9 cellular contexts compared by ENCODE assay signal in genomic region chr1:111141245-111141644, GRCh38. TPM values are rescaled to one million over a fixed set of nuclear protein-coding genes. Genes with fewer than 3 reads are reported as not detected.
DNase-seq lines count a peak whose midpoint lies in the region; ATAC-seq and TF ChIP-seq lines count a peak whose summit lies in the region.
"Had no signal": no experiment of that assay in that cellular context is flagged by ENCODE, and none has a peak within 500 bp of the region (broad histone marks: within the 10 kb centered on the region; RNA-seq: fewer than 3 reads in every experiment).

No MANE protein-coding gene starts in this region.

- H3K36me3 ChIP-seq in SK-N-SH (replicated peaks in 1 of 2; ENCODE audit: control insufficient read depth in 1 of 2, insufficient read depth in 2 of 2, low read length in 1 of 2) (peaks cover 5 to 13% of the 10 kb centered on the region in 2 experiments), spleen (peaks cover 0 to 38% (median 19%) of the 10 kb centered on the region in 6 donors)

- H3K9me2 ChIP-seq in SK-N-SH = no peaks in the 10 kb centered on the region

- no peak for TF ChIP-seq EP300 in SK-N-SH (IDR thresholded peaks at IDR 0.05; ENCODE audit: borderline replicate concordance in 1 of 2, low read depth in 1 of 2, low read length in 1 of 2)

- peak overlapping the region in 1 of 2 experiments; percentile 82; a peak in 1 of 4 replicates for H3K27ac ChIP-seq in SK-N-SH (ENCODE audit: low read depth in 2 of 2, low read length in 1 of 2)
- peak overlapping the region; percentile 83 for H3K27ac ChIP-seq in foreskin keratinocyte
- H3K27ac ChIP-seq in spleen = peak overlapping the region; percentile 82 to 99 (median 96)

- ATAC-seq in SK-N-SH treated with all-trans-retinoic acid at 6 μM for 48 hours = no peak
- no peak for ATAC-seq in foreskin keratinocyte

- H3K4me1 ChIP-seq in SK-N-SH (ENCODE audit: control insufficient read depth in 1 of 2, insufficient read depth in 2 of 2, low read depth in 1 of 2, low read length in 1 of 2) = peaks cover 7 to 18% of the 10 kb centered on the region in 2 experiments; a peak in 3 of 4 replicates
- peaks cover 30% of the 10 kb centered on the region for H3K4me1 ChIP-seq in foreskin keratinocyte
- H3K4me1 ChIP-seq in spleen = peaks cover 29 to 89% (median 81%) of the 10 kb centered on the region in 6 donors

- TF ChIP-seq POLR2A in spleen (IDR thresholded peaks at IDR 0.05) = no peak

- TF ChIP-seq RAD21 in SK-N-SH (IDR thresholded peaks at IDR 0.05; ENCODE audit: low read length) = no peak

- H3K9ac ChIP-seq in SK-N-SH = peak overlapping the region; percentile 86

- WGBS in SK-N-SH (ENCODE audit: low lambda C conversion rate) = 11% methylated on average over 2 of the region's 2 CpGs
- 6 to 15% (median 12%) methylated on average over 2 of the region's 2 CpGs for WGBS in spleen, 5 donors

- DNase-seq in SK-N-SH (no peak), foreskin keratinocyte (no peak), spleen (no peak), NCI-H1417 treated with DMSO at 0.1 percent for 48 hours (lab: John Stamatoyannopoulos, UW) (no peak)
- DNase-seq in stimulated activated CD4-positive, alpha-beta T cell treated with anti-CD3 and anti-CD28 coated beads, Interleukin-4, amount 100 ng/mL, for 1 hour = no peak
- DNase-seq in central memory CD4-positive, alpha-beta T cell = no peak
- DNase-seq: NCI-H2171 had no signal

- H3K9me3 ChIP-seq in SK-N-SH (no peaks in the 10 kb centered on the region), spleen (no peaks in the 10 kb centered on the region)

- H4K20me1 ChIP-seq in SK-N-SH (ENCODE audit: insufficient read depth) = peaks cover 5% of the 10 kb centered on the region; the same call in 1 of the 2 replicates

- H3K4me3 ChIP-seq in SK-N-SH (ENCODE audit: low read depth in 2 of 2, low read length in 1 of 2) (peak overlapping the region; percentile 89 to 94), WI38 (ENCODE audit: low read depth, low read length) (peak overlapping the region; percentile 94), spleen (peak overlapping the region; percentile 75 to 94 (median 85))

- no peak for TF ChIP-seq CTCF in SK-N-SH (IDR thresholded peaks at IDR 0.05)
- TF ChIP-seq CTCF in WI38 (IDR thresholded peaks at IDR 0.05; ENCODE audit: low read depth, low read length) = no peak
- TF ChIP-seq CTCF in foreskin keratinocyte (conservative IDR thresholded peaks at IDR 0.05) = no peak
- no peak for TF ChIP-seq CTCF in spleen (IDR thresholded peaks at IDR 0.05 in 8 of 11, conservative IDR thresholded peaks at IDR 0.05 in 3 of 11)

- peak overlapping the region; percentile 85 for H2AFZ ChIP-seq in SK-N-SH (ENCODE audit: low read depth)

- intact Hi-C loops in spleen (cut with DNase I; ENCODE audit: low total_unique reads) = loop anchor here (10.0 kb wide), 1 partner anchor 54 kb away; no protein-coding TSS in a partner anchor

- no peaks in the 10 kb centered on the region for H3K27me3 ChIP-seq in SK-N-SH (ENCODE audit: insufficient read depth)
- H3K27me3 ChIP-seq in foreskin keratinocyte = no peaks in the 10 kb centered on the region
- no peaks in the 10 kb centered on the region for H3K27me3 ChIP-seq in spleen (replicated peaks in 1 of 7)

- no peaks in the 10 kb centered on the region for H3F3A ChIP-seq in SK-N-SH (replicated peaks; ENCODE audit: insufficient read depth)

- POLR2A ChIA-PET in SK-N-SH (lab: Yijun Ruan, JAX) = no interaction called here

- peaks cover 83% of the 10 kb centered on the region for H3K79me2 ChIP-seq in SK-N-SH (ENCODE audit: insufficient read depth)

- CTCF ChIA-PET in SK-N-SH (lab: Yijun Ruan, JAX) = interaction anchor here (0.6 kb wide), 1 partner anchor 268 kb away, joined by 3 read pairs; no protein-coding TSS in a partner anchor

- peak overlapping the region; percentile 92 for H3K4me2 ChIP-seq in SK-N-SH

TF ChIP-seq in SK-N-SH, 30 proteins besides CTCF, POLR2A, EP300 and RAD21:
- TF ChIP-seq TCF12 (IDR thresholded peaks at IDR 0.05) = no peak
- TF ChIP-seq RFX5 (IDR thresholded peaks at IDR 0.05; ENCODE audit: low read length) = no peak
- no peak for TF ChIP-seq TEAD4 (IDR thresholded peaks at IDR 0.05; ENCODE audit: borderline replicate concordance, insufficient read depth)
- TF ChIP-seq EZH2phosphoT487 (IDR thresholded peaks at IDR 0.05; ENCODE audit: borderline replicate concordance, low read depth) = no peak
- TF ChIP-seq CHD2 (IDR thresholded peaks at IDR 0.05; ENCODE audit: low read length, partially characterized antibody) = no peak
- TF ChIP-seq MXI1 (IDR thresholded peaks at IDR 0.05; ENCODE audit: low read depth, low read length) = no peak
- TF ChIP-seq, protein P1, sequence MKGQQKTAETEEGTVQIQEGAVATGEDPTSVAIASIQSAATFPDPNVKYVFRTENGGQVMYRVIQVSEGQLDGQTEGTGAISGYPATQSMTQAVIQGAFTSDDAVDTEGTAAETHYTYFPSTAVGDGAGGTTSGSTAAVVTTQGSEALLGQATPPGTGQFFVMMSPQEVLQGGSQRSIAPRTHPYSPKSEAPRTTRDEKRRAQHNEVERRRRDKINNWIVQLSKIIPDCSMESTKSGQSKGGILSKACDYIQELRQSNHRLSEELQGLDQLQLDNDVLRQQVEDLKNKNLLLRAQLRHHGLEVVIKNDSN (IDR thresholded peaks at IDR 0.05; ENCODE audit: borderline replicate concordance, low read depth) = no peak
- no peak for TF ChIP-seq RXRA (IDR thresholded peaks at IDR 0.05; ENCODE audit: borderline replicate concordance, low read depth)
- TF ChIP-seq FOXJ3 (CRISPR knock-in tag; IDR thresholded peaks at IDR 0.05) = no peak

TF ChIP-seq in SK-N-SH treated with all-trans-retinoic acid at 6 μM for 48 hours, 23 proteins besides CTCF, POLR2A, EP300 and RAD21 (continues in another document):
- TF ChIP-seq POU6F1 (CRISPR knock-in tag; IDR thresholded peaks at IDR 0.05; ENCODE audit: borderline replicate concordance, low read depth) (no peak), ZNF70 (CRISPR knock-in tag; IDR thresholded peaks at IDR 0.05) (no peak), SNAI2 (CRISPR knock-in tag; IDR thresholded peaks at IDR 0.05) (no peak), CSRNP3 (CRISPR knock-in tag; IDR thresholded peaks at IDR 0.05) (no peak), ZFP3 (CRISPR knock-in tag; IDR thresholded peaks at IDR 0.05) (no peak), ARNTL (CRISPR knock-in tag; IDR thresholded peaks at IDR 0.05; ENCODE audit: borderline replicate concordance, low read depth) (no peak)

RNA-seq across cellular contexts. Expression of gene CEPT1, which starts 1.2 kb away (rescaled TPM):
- polyA plus RNA-seq in SK-N-SH (2012; rRNA removed) (11.6 and 17.6 TPM in 2 replicates), foreskin keratinocyte (13.3 and 16.3 TPM in 2 replicates), spleen (10 to 100 TPM; 61.1 to 69.2 (median 65.4) TPM)
- 16.4 and 17.4 TPM in 2 replicates for polyA plus RNA-seq in SK-N-SH (2012; cell fraction: cytosol; rRNA removed)
- 7.9 and 25.8 TPM in 2 replicates for polyA plus RNA-seq in SK-N-SH (2012; cell fraction: nucleus; rRNA removed)
- total RNA-seq in foreskin keratinocyte (36.6 and 37.7 TPM in 2 replicates), spleen (100 to 1,000 TPM in 4 of 7 donors, 10 to 100 TPM in 3; 90.9 to 140 (median 105) TPM)

RNA-seq across cellular contexts. Expression of gene DRAM2, which starts 1.4 kb away (rescaled TPM):
- polyA plus RNA-seq in SK-N-SH (2012; rRNA removed) = 19.2 and 26.4 TPM in 2 replicates
- polyA plus RNA-seq in SK-N-SH (2012; cell fraction: cytosol; rRNA removed) = 30.6 and 33.2 TPM in 2 replicates
- 12.2 and 33.4 TPM in 2 replicates for polyA plus RNA-seq in SK-N-SH (2012; cell fraction: nucleus; rRNA removed)
- 33.3 and 35.8 TPM in 2 replicates for total RNA-seq in foreskin keratinocyte
- polyA plus RNA-seq in foreskin keratinocyte = 30.0 and 33.6 TPM in 2 replicates
- 100 to 1,000 TPM in 3 of 7 donors, 10 to 100 TPM in 4; 64.0 to 188 (median 81.0) TPM for total RNA-seq in spleen
- 100 to 1,000 TPM in 2 of 3 donors, 10 to 100 TPM in 1; 90.5 to 130 (median 105) TPM for polyA plus RNA-seq in spleen

RNA-seq across cellular contexts. Expression of gene DENND2D, which starts 59.2 kb away (rescaled TPM):
- 1.3 and 1.6 TPM in 2 replicates for polyA plus RNA-seq in SK-N-SH (2012; rRNA removed)
- 1.1 and 1.6 TPM in 2 replicates for polyA plus RNA-seq in SK-N-SH (2012; cell fraction: cytosol; rRNA removed)
- polyA plus RNA-seq in SK-N-SH (2012; cell fraction: nucleus; rRNA removed) = 1.3 and 2.3 TPM in 2 replicates
- total RNA-seq in foreskin keratinocyte = 13.3 and 17.2 TPM in 2 replicates
- 9.7 and 12.7 TPM in 2 replicates for polyA plus RNA-seq in foreskin keratinocyte
- 100 to 1,000 TPM; 127 to 182 (median 153) TPM for total RNA-seq in spleen
- 100 to 1,000 TPM in 2 of 3 donors, 10 to 100 TPM in 1; 90.3 to 106 (median 101) TPM for polyA plus RNA-seq in spleen
